Comparison of ENCODE assay signal across 24 cellular contexts in genomic region chr1:59122527-59122926, GRCh38.
"Had no signal": no experiment of that assay in that cellular context is flagged by ENCODE, and none has a peak within 500 bp of the region (broad histone marks: within the 10 kb centered on the region; RNA-seq: fewer than 3 reads in every experiment).

No MANE protein-coding gene starts in this region.

- ATAC-seq: effector memory CD8-positive, alpha-beta T cell; heart right ventricle; lower lobe of right lung; natural killer cell treated with Interleukin-12 subunit alpha and Interleukin-12 subunit beta and Interleukin-15 and Interleukin-18, amount 100 ng/mL, for 72 hours; right cardiac atrium; stimulated activated naive CD8-positive, alpha-beta T cell treated with anti-CD3 and anti-CD28 coated beads, Interleukin-15, Interleukin-2, amounts not matched to agents 100 U/mL and 50 U/mL, for 24 hours; T-helper 17 cell had no signal

- H3K36me3 Mint-ChIP-seq: activated CD4-positive, alpha-beta memory T cell treated with anti-CD3 and anti-CD28 coated beads for 36 hours; mesothelial cell of epicardium had no signal

- DNase-seq: activated CD4-positive, alpha-beta memory T cell treated with anti-CD3 and anti-CD28 coated beads for 36 hours; activated CD4-positive, alpha-beta T cell treated with anti-CD3 and anti-CD28 coated beads for 48 hours; activated CD4-positive, CD25-positive, alpha-beta regulatory T cell; activated naive CD4-positive, alpha-beta T cell treated with anti-CD3 and anti-CD28 coated beads for 36 hours; activated naive CD8-positive, alpha-beta T cell treated with anti-CD3 and anti-CD28 coated beads, Interleukin-2, amount 10 ng/mL, durations not matched to agents 7 days and 5 days; activated T-cell treated with anti-CD3 and anti-CD28 coated beads, Interleukin-2, amount 50 U/mL, for 48 hours; amygdala; caudate nucleus; effector memory CD8-positive, alpha-beta T cell; heart right ventricle; kidney; lower lobe of right lung; right cardiac atrium; stimulated activated CD4-positive, alpha-beta T cell treated with anti-CD3 and anti-CD28 coated beads, Interleukin-12 subunit alpha, Interleukin-12 subunit beta, amount 100 ng/mL, for 4 hours; stimulated activated CD4-positive, alpha-beta T cell treated with anti-CD3 and anti-CD28 coated beads, Interleukin-4, amount 100 ng/mL, for 4 hours; stimulated activated naive CD8-positive, alpha-beta T cell treated with anti-CD3 and anti-CD28 coated beads, Interleukin-15, Interleukin-2, amounts not matched to agents 100 U/mL and 50 U/mL, for 24 hours; substantia nigra; SW 1271; T-helper 17 cell; thyroid gland had no signal

- H3K9ac ChIP-seq: parathyroid adenoma had no signal

- H3K9me3 Mint-ChIP-seq: activated CD4-positive, alpha-beta memory T cell treated with anti-CD3 and anti-CD28 coated beads for 36 hours; activated naive CD4-positive, alpha-beta T cell treated with anti-CD3 and anti-CD28 coated beads for 36 hours; effector memory CD8-positive, alpha-beta T cell had no signal

- H2AFZ ChIP-seq: parathyroid adenoma had no signal

- H3K4me1 Mint-ChIP-seq: T-helper 17 cell had no signal

- H3K27ac ChIP-seq: heart right ventricle, lower lobe of right lung, neutrophil, parathyroid adenoma, thyroid gland had no signal

- H3K4me1 ChIP-seq: lower lobe of right lung, parathyroid adenoma, thyroid gland had no signal

- H3K4me3 ChIP-seq: heart right ventricle, lower lobe of right lung, thyroid gland had no signal

- H3K27ac Mint-ChIP-seq: activated CD4-positive, alpha-beta memory T cell treated with anti-CD3 and anti-CD28 coated beads for 36 hours; activated naive CD4-positive, alpha-beta T cell treated with anti-CD3 and anti-CD28 coated beads for 36 hours; activated naive CD8-positive, alpha-beta T cell treated with anti-CD3 and anti-CD28 coated beads, Interleukin-2, amount 10 ng/mL, durations not matched to agents 7 days and 5 days; effector memory CD8-positive, alpha-beta T cell; mesothelial cell of epicardium; T-helper 17 cell had no signal

- H3K79me2 ChIP-seq: parathyroid adenoma had no signal

- H3K36me3 ChIP-seq: heart right ventricle, lower lobe of right lung, neutrophil, thyroid gland had no signal

- H3K9me3 ChIP-seq: heart right ventricle, lower lobe of right lung, neutrophil, thyroid gland had no signal

- H3K27me3 ChIP-seq: heart right ventricle, neutrophil, thyroid gland had no signal

- H3K4me3 Mint-ChIP-seq: activated CD4-positive, alpha-beta memory T cell treated with anti-CD3 and anti-CD28 coated beads for 36 hours; activated naive CD4-positive, alpha-beta T cell treated with anti-CD3 and anti-CD28 coated beads for 36 hours; activated naive CD8-positive, alpha-beta T cell treated with anti-CD3 and anti-CD28 coated beads, Interleukin-2, amount 10 ng/mL, durations not matched to agents 7 days and 5 days; effector memory CD8-positive, alpha-beta T cell; mesothelial cell of epicardium; natural killer cell treated with Interleukin-12 subunit alpha and Interleukin-12 subunit beta and Interleukin-15 and Interleukin-18, amount 100 ng/mL, for 72 hours; T-helper 17 cell had no signal
